In the genomic region with DNA sequence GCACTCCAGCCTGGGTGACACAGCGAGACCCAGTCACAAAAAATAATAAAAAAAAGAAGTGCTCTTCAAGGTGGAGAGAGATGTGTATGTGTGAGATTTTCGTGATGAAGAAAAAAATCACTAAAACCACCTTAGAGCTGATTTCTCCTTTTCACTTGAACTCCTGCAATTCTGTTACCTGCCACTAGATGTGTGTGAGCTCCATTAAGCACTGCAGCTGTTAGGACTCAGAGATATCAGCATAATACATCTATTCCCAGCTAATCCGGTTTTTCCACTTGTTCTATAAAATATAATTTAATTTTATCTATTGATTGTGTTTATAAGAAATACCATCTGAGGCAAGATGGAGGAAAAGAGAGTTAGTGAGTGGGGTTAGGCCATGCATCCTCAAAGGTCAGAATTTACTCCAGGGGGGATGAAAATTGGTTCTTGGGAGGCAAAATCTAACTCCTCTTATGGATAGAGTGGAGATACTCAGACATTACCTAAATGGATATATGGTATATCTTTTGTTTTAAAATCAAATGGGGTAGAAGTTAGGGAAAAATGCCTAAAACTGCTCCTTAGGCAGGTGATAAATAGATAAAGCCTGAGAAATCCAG, we compare ENCODE assay signal across 8 cellular contexts.
DNase-seq lines count a peak whose midpoint lies in the region; ATAC-seq and TF ChIP-seq lines count a peak whose summit lies in the region.

No MANE protein-coding gene starts in this region.

- H3K4me3 Mint-ChIP-seq in CD14-positive monocyte: no peak overlapping the region

- 31 to 38% methylated on average over 3 of the region's 3 CpGs for WGBS in tibial nerve, 2 donors

- no peak for TF ChIP-seq POLR2A in tibial nerve (IDR thresholded peaks at IDR 0.05)

- peaks cover 0 to 11% (median 0%) of the 10 kb centered on the region in 4 donors for H3K4me1 ChIP-seq in tibial nerve

- intact Hi-C loops in CD14-positive monocyte (cut with micrococcal nuclease): no loop called here

- DNase-seq in CD14-positive monocyte (ENCODE audit: low spot score): no peak
- peak; percentile 27 for DNase-seq in HuH-7 (ENCODE audit: low spot score)
- DNase-seq in glomerular visceral epithelial cell (ENCODE audit: extremely low spot score): peak; percentile 15
- DNase-seq in tibial nerve (ENCODE audit: low spot score in 2 of 2): peak in 1 of 2 donors; percentile 17
- DNase-seq in hypothalamus (lab: John Stamatoyannopoulos, UW): no peak

- H3K27me3 ChIP-seq in tibial nerve: no peaks in the 10 kb centered on the region

- no peaks in the 10 kb centered on the region for H3K36me3 Mint-ChIP-seq in CD14-positive monocyte

- H3K27me3 Mint-ChIP-seq in CD14-positive monocyte (ENCODE audit: low read depth in 3 of 3): peaks cover 6 to 11% (median 8%) of the 10 kb centered on the region in 3 donors

- H3K4me1 Mint-ChIP-seq in CD14-positive monocyte: no peaks in the 10 kb centered on the region

- no peak overlapping the region for H3K27ac Mint-ChIP-seq in CD14-positive monocyte

- H3K9me3 ChIP-seq in tibial nerve: no peaks in the 10 kb centered on the region

- H3K4me3 ChIP-seq in tibial nerve: no peak overlapping the region

- peak; percentile 89 for ATAC-seq in GM18861 (IDR thresholded peaks at IDR 0.05; ENCODE audit: unreplicated experiment)
- ATAC-seq in SK-N-SH treated with all-trans-retinoic acid at 6 μM for 48 hours: peak; percentile 90
- no peak for ATAC-seq in GM18519 (IDR thresholded peaks at IDR 0.05; ENCODE audit: low FRiP score, unreplicated experiment)

- no peaks in the 10 kb centered on the region for H3K9me3 Mint-ChIP-seq in CD14-positive monocyte

- no peak overlapping the region for H3K27ac ChIP-seq in tibial nerve

- TF ChIP-seq CTCF in CD14-positive monocyte (IDR thresholded peaks at IDR 0.05) (peak; percentile 72), tibial nerve (IDR thresholded peaks at IDR 0.05) (peak; percentile 30 to 68 (median 48))

- no peak for TF ChIP-seq EP300 in tibial nerve (IDR thresholded peaks at IDR 0.05)

- no peaks in the 10 kb centered on the region for H3K36me3 ChIP-seq in tibial nerve

TF ChIP-seq in SK-N-SH treated with all-trans-retinoic acid at 6 μM for 48 hours, 23 proteins besides CTCF, POLR2A, EP300 and RAD21:
- TF ChIP-seq PPARA (CRISPR knock-in tag; IDR thresholded peaks at IDR 0.05; ENCODE audit: borderline replicate concordance) (no peak), CSRNP3 (CRISPR knock-in tag; IDR thresholded peaks at IDR 0.05) (no peak), ZFP3 (CRISPR knock-in tag; IDR thresholded peaks at IDR 0.05) (no peak), ESRRG (CRISPR knock-in tag; IDR thresholded peaks at IDR 0.05) (no peak), ARNTL (CRISPR knock-in tag; IDR thresholded peaks at IDR 0.05; ENCODE audit: borderline replicate concordance, low read depth) (no peak), CSDC2 (CRISPR knock-in tag; IDR thresholded peaks at IDR 0.05) (no peak), ISL1 (CRISPR knock-in tag; IDR thresholded peaks at IDR 0.05) (no peak), TOX (CRISPR knock-in tag; IDR thresholded peaks at IDR 0.05; ENCODE audit: borderline replicate concordance) (no peak), ZNF8 (CRISPR knock-in tag; IDR thresholded peaks at IDR 0.05) (no peak), ZC3H10 (CRISPR knock-in tag; IDR thresholded peaks at IDR 0.05) (no peak), ZNF565 (CRISPR knock-in tag; conservative IDR thresholded peaks at IDR 0.05; ENCODE audit: low read depth) (no peak), TCF4 (CRISPR knock-in tag; IDR thresholded peaks at IDR 0.05; ENCODE audit: borderline replicate concordance) (no peak), RARB (CRISPR knock-in tag; IDR thresholded peaks at IDR 0.05) (no peak), ZFP30 (CRISPR knock-in tag; IDR thresholded peaks at IDR 0.05) (no peak), GLIS3 (CRISPR knock-in tag; IDR thresholded peaks at IDR 0.05) (no peak), ZNF70 (CRISPR knock-in tag; IDR thresholded peaks at IDR 0.05) (no peak), OSR1 (CRISPR knock-in tag; IDR thresholded peaks at IDR 0.05) (no peak)
- TF ChIP-seq, protein P1, sequence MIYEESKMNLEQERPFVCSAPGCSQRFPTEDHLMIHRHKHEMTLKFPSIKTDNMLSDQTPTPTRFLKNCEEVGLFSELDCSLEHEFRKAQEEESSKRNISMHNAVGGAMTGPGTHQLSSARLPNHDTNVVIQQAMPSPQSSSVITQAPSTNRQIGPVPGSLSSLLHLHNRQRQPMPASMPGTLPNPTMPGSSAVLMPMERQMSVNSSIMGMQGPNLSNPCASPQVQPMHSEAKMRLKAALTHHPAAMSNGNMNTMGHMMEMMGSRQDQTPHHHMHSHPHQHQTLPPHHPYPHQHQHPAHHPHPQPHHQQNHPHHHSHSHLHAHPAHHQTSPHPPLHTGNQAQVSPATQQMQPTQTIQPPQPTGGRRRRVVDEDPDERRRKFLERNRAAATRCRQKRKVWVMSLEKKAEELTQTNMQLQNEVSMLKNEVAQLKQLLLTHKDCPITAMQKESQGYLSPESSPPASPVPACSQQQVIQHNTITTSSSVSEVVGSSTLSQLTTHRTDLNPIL (CRISPR knock-in tag; IDR thresholded peaks at IDR 0.05; ENCODE audit: low read depth): no peak
- TF ChIP-seq, protein P2, sequence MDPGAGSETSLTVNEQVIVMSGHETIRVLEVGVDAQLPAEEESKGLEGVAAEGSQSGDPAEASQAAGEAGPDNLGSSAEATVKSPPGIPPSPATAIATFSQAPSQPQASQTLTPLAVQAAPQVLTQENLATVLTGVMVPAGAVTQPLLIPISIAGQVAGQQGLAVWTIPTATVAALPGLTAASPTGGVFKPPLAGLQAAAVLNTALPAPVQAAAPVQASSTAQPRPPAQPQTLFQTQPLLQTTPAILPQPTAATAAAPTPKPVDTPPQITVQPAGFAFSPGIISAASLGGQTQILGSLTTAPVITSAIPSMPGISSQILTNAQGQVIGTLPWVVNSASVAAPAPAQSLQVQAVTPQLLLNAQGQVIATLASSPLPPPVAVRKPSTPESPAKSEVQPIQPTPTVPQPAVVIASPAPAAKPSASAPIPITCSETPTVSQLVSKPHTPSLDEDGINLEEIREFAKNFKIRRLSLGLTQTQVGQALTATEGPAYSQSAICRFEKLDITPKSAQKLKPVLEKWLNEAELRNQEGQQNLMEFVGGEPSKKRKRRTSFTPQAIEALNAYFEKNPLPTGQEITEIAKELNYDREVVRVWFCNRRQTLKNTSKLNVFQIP (CRISPR knock-in tag; IDR thresholded peaks at IDR 0.05; ENCODE audit: borderline replicate concordance, low read depth): no peak
- TF ChIP-seq, protein P3, sequence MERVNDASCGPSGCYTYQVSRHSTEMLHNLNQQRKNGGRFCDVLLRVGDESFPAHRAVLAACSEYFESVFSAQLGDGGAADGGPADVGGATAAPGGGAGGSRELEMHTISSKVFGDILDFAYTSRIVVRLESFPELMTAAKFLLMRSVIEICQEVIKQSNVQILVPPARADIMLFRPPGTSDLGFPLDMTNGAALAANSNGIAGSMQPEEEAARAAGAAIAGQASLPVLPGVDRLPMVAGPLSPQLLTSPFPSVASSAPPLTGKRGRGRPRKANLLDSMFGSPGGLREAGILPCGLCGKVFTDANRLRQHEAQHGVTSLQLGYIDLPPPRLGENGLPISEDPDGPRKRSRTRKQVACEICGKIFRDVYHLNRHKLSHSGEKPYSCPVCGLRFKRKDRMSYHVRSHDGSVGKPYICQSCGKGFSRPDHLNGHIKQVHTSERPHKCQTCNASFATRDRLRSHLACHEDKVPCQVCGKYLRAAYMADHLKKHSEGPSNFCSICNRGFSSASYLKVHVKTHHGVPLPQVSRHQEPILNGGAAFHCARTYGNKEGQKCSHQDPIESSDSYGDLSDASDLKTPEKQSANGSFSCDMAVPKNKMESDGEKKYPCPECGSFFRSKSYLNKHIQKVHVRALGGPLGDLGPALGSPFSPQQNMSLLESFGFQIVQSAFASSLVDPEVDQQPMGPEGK (CRISPR knock-in tag; IDR thresholded peaks at IDR 0.05; ENCODE audit: borderline replicate concordance): no peak

Comparison
In these comparisons a context has a peak if more than half of its experiments do, and no peak if none do; other contexts are left out.
1. DNase-seq: peak in HuH-7 (single experiment) and glomerular visceral epithelial cell (single experiment); none in CD14-positive monocyte (single experiment) and hypothalamus (0 of 51).